8 cellular contexts compared by ENCODE assay signal in the genomic region with DNA sequence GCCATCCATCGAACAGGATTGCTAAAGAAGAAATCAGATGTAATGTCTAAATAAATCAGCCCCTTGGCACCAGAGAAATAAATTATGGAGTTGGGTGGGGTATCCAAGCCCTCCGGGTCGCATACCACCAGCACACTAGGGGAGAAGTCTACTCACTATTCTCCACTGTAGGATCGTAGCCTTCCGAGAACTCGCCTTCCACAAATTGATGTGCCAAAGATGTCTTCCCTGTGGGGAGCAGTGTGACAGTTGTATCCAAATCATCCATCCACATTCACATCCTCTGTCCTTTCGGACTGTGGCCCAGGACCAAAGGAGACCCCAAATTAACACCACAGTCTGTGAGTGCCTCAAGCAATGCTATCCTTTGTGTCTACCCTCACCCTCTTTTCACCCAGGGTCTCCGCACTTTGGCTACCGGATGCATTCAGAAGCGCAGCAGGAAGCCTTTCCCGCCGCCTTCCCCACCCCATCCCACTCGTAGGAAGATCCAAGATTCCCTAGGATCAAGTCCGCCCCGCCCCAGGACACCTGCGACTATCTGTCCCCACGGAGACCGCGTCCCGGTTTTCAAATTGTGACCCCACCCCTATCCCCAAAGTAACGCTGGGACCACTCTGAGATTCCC. TPM values are rescaled to one million over a fixed set of nuclear protein-coding genes. Genes with fewer than 3 reads are reported as not detected.
DNase-seq lines count a peak whose midpoint lies in the region; ATAC-seq and TF ChIP-seq lines count a peak whose summit lies in the region.

No MANE protein-coding gene starts in this region.

- DNase-seq in GM23338 (ENCODE audit: low spot score) = no peak
- DNase-seq in SJSA1 (ENCODE audit: low read depth in 1 of 2, low spot score in 2 of 2) = no peak
- no peak for DNase-seq in foreskin fibroblast
- DNase-seq in GOT3 (lab: John Stamatoyannopoulos, UW) = no peak

- H3K27ac Mint-ChIP-seq in GM23338 = 0 out of 2 replicates have a peak overlapping the region, but pooled peaks have one; percentile 4

- no peaks in the 10 kb centered on the region for H4K20me1 ChIP-seq in GM23338 (replicated peaks; ENCODE audit: insufficient read depth)

- H3K79me2 ChIP-seq in GM23338 (replicated peaks; ENCODE audit: insufficient read depth) = no peaks in the 10 kb centered on the region

- H3K4me1 Mint-ChIP-seq in GM23338 = peaks cover 12% of the 10 kb centered on the region

- peaks cover 5% of the 10 kb centered on the region; the same call in 1 of the 2 replicates for H3F3A ChIP-seq in GM23338 (replicated peaks; ENCODE audit: low read depth)

- H3K4me3 Mint-ChIP-seq in GM23338 = peak overlapping the region; percentile 87

- ATAC-seq in GM23338 (no peak; the same call in 2 of the 3 replicates), GM21367 (IDR thresholded peaks at IDR 0.05; ENCODE audit: unreplicated experiment) (no peak), GM18502 (IDR thresholded peaks at IDR 0.05; ENCODE audit: poor library complexity, unreplicated experiment) (no peak), GM18517 (IDR thresholded peaks at IDR 0.05; ENCODE audit: unreplicated experiment) (no peak)

- H3K4me1 ChIP-seq in GM23338 (ENCODE audit: insufficient read depth) (peaks cover 10% of the 10 kb centered on the region; the same call in 1 of the 2 replicates), SJSA1 (replicated peaks) (peaks cover 10% of the 10 kb centered on the region)

- H3K4me3 ChIP-seq in GM23338 (peak overlapping the region; percentile 94), SJSA1 (peak overlapping the region; percentile 55), foreskin fibroblast (ENCODE audit: low read depth in 1 of 2, low read length in 2 of 2) (peak overlapping the region; percentile 65 to 91), skin epidermis (peak overlapping the region; percentile 54 to 84 (median 74))

- H2AFZ ChIP-seq in GM23338 = peak overlapping the region; percentile 90

- no peaks in the 10 kb centered on the region for H3K36me3 ChIP-seq in GM23338 (ENCODE audit: insufficient read depth)
- no peaks in the 10 kb centered on the region for H3K36me3 ChIP-seq in SJSA1

- H3K9me3 ChIP-seq in SJSA1 (replicated peaks) = no peaks in the 10 kb centered on the region

- TF ChIP-seq CTCF in GM23338 (conservative IDR thresholded peaks at IDR 0.05; ENCODE audit: low read depth in 2 of 2) (no peak), foreskin fibroblast (IDR thresholded peaks at IDR 0.05; ENCODE audit: low read depth, low read length) (no peak)

- 0 out of 3 replicates have a peak, but pooled peaks cover 4% of the 10 kb centered on the region for H3K36me3 Mint-ChIP-seq in GM23338 (ENCODE audit: low read depth)

- H3K4me2 ChIP-seq in GM23338 = peak overlapping the region; percentile 89

- peaks cover 14% of the 10 kb centered on the region for H3K27me3 Mint-ChIP-seq in GM23338 (ENCODE audit: insufficient read depth, low read depth, poor library complexity)

- no peaks in the 10 kb centered on the region; the same call in 2 of the 3 replicates for H3K9me3 Mint-ChIP-seq in GM23338

- H3K27ac ChIP-seq in GM23338 (ENCODE audit: low read depth) (no peak overlapping the region), SJSA1 (no peak overlapping the region), skin epidermis (peak overlapping the region in 12 of 21 experiments; percentile 1 to 81 (median 68))

- no peaks in the 10 kb centered on the region for H3K9me2 ChIP-seq in GM23338 (ENCODE audit: insufficient read depth)

- H3K27me3 ChIP-seq in GM23338 (ENCODE audit: insufficient read depth) = peaks cover 7% of the 10 kb centered on the region
- H3K27me3 ChIP-seq in SJSA1 (replicated peaks) = no peaks in the 10 kb centered on the region

TF ChIP-seq in GM23338, 12 proteins besides CTCF, POLR2A, EP300 and RAD21 (continues in another document):
- TF ChIP-seq CREB1 (CRISPR knock-in tag; IDR thresholded peaks at IDR 0.05; ENCODE audit: low read depth) (no peak), JUNB (IDR thresholded peaks at IDR 0.05; ENCODE audit: unreplicated experiment) (no peak), NANOG (IDR thresholded peaks at IDR 0.05; ENCODE audit: borderline replicate concordance) (no peak), ZNF331 (CRISPR knock-in tag; IDR thresholded peaks at IDR 0.05; ENCODE audit: low read depth) (no peak), EZH2 (IDR thresholded peaks at IDR 0.05; ENCODE audit: low read depth, unreplicated experiment) (no peak), POLR2AphosphoS5 (IDR thresholded peaks at IDR 0.05; ENCODE audit: low read depth) (no peak), ZNF114 (CRISPR knock-in tag; IDR thresholded peaks at IDR 0.05) (no peak)
- TF ChIP-seq, protein P1, sequence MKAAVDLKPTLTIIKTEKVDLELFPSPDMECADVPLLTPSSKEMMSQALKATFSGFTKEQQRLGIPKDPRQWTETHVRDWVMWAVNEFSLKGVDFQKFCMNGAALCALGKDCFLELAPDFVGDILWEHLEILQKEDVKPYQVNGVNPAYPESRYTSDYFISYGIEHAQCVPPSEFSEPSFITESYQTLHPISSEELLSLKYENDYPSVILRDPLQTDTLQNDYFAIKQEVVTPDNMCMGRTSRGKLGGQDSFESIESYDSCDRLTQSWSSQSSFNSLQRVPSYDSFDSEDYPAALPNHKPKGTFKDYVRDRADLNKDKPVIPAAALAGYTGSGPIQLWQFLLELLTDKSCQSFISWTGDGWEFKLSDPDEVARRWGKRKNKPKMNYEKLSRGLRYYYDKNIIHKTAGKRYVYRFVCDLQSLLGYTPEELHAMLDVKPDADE (IDR thresholded peaks at IDR 0.05) = no peak
- TF ChIP-seq, protein P2, sequence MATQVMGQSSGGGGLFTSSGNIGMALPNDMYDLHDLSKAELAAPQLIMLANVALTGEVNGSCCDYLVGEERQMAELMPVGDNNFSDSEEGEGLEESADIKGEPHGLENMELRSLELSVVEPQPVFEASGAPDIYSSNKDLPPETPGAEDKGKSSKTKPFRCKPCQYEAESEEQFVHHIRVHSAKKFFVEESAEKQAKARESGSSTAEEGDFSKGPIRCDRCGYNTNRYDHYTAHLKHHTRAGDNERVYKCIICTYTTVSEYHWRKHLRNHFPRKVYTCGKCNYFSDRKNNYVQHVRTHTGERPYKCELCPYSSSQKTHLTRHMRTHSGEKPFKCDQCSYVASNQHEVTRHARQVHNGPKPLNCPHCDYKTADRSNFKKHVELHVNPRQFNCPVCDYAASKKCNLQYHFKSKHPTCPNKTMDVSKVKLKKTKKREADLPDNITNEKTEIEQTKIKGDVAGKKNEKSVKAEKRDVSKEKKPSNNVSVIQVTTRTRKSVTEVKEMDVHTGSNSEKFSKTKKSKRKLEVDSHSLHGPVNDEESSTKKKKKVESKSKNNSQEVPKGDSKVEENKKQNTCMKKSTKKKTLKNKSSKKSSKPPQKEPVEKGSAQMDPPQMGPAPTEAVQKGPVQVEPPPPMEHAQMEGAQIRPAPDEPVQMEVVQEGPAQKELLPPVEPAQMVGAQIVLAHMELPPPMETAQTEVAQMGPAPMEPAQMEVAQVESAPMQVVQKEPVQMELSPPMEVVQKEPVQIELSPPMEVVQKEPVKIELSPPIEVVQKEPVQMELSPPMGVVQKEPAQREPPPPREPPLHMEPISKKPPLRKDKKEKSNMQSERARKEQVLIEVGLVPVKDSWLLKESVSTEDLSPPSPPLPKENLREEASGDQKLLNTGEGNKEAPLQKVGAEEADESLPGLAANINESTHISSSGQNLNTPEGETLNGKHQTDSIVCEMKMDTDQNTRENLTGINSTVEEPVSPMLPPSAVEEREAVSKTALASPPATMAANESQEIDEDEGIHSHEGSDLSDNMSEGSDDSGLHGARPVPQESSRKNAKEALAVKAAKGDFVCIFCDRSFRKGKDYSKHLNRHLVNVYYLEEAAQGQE (IDR thresholded peaks at IDR 0.05; ENCODE audit: unreplicated experiment) = no peak

RNA-seq across cellular contexts. Expression of gene RHEBL1, which starts 0.8 kb away (rescaled TPM):
- 6.7 and 11.8 TPM in 2 replicates for total RNA-seq in GM23338 (2014; rRNA removed; shearing (Covaris generic))
- 9.4 and 10.7 TPM in 2 replicates for polyA plus RNA-seq in GM23338 (2016; fragmentation: Nextera tagmentation; extraction: Ambion mirVana)
- 0.34 and 2.5 TPM in 2 replicates for total RNA-seq in SJSA1 (2014; rRNA removed; shearing (Covaris generic))

RNA-seq across cellular contexts. Expression of gene KMT2D, which starts 8.4 kb away (rescaled TPM):
- total RNA-seq in GM23338 (2014; rRNA removed; shearing (Covaris generic)) = 86.1 and 120 TPM in 2 replicates
- 17.6 and 18.3 TPM in 2 replicates for polyA plus RNA-seq in GM23338 (2016; fragmentation: Nextera tagmentation; extraction: Ambion mirVana)
- total RNA-seq in SJSA1 (2014; rRNA removed; shearing (Covaris generic)) = 19.9 and 22.6 TPM in 2 replicates

RNA-seq across cellular contexts. Expression of gene DHH, which starts 25.6 kb away (rescaled TPM):
- total RNA-seq in GM23338 (2014; rRNA removed; shearing (Covaris generic)) = not detected in 2 replicates
- polyA plus RNA-seq in GM23338 (2016; fragmentation: Nextera tagmentation; extraction: Ambion mirVana) = 0.09 TPM in 1 of 2 replicates, not detected in the other
- not detected in 2 replicates for total RNA-seq in SJSA1 (2014; rRNA removed; shearing (Covaris generic))

RNA-seq across cellular contexts. Expression of gene LMBR1L, which starts 41.7 kb away (rescaled TPM):
- total RNA-seq in GM23338 (2014; rRNA removed; shearing (Covaris generic)) = 33.9 and 57.0 TPM in 2 replicates
- polyA plus RNA-seq in GM23338 (2016; fragmentation: Nextera tagmentation; extraction: Ambion mirVana) = 19.8 and 24.3 TPM in 2 replicates
- 9.0 and 16.0 TPM in 2 replicates for total RNA-seq in SJSA1 (2014; rRNA removed; shearing (Covaris generic))

RNA-seq across cellular contexts. Expression of gene PRKAG1, which starts 50.4 kb away (rescaled TPM):
- 27.2 and 35.4 TPM in 2 replicates for total RNA-seq in GM23338 (2014; rRNA removed; shearing (Covaris generic))
- 19.1 and 19.9 TPM in 2 replicates for polyA plus RNA-seq in GM23338 (2016; fragmentation: Nextera tagmentation; extraction: Ambion mirVana)
- total RNA-seq in SJSA1 (2014; rRNA removed; shearing (Covaris generic)) = 36.4 and 47.3 TPM in 2 replicates

Comparison
In these comparisons a context has a peak if more than half of its experiments do, and no peak if none do; other contexts are left out.
1. H3K27ac ChIP-seq: peak in skin epidermis (12 of 21); none in GM23338 (single experiment) and SJSA1 (single experiment).
2. Peak in every context shown above with its lines, with median percentiles within 50 percentile points of each other: H3K4me3 ChIP-seq.